ENCODE assay signal across 33 cellular contexts in the genomic region with DNA sequence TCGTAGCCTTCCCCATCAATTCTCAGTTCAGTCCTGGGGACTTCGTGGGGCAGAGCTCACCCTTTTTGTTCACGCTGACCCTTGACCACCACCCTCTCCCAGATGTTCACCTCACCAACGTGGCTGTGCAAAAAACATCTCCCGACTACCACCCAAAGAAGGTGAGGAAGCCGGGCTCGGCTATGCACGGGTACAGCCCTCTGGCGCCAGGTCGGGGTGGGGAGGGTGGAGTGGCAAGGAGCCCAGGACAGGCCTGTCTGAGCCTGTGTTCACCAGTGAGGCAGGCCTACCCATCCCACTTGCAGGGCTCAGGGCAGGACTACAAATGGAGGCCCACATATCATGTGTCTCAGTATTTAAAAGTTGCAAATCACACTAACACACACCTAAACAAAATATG. TPM values are rescaled to one million over a fixed set of nuclear protein-coding genes. Genes with fewer than 3 reads are reported as not detected.
"Had no signal": no experiment of that assay in that cellular context is flagged by ENCODE, and none has a peak within 500 bp of the region (broad histone marks: within the 10 kb centered on the region; RNA-seq: fewer than 3 reads in every experiment).

No MANE protein-coding gene starts in this region.

- H2AFZ ChIP-seq: PC-9 had no signal

- ATAC-seq: activated CD8-positive, alpha-beta T cell treated with anti-CD3 and anti-CD28 coated beads for 36 hours; activated T-cell treated with anti-CD3 and anti-CD28 coated beads, Interleukin-2, amount 50 U/mL, for 72 hours; activated T-helper 17 cell treated with anti-CD3 and anti-CD28 coated beads, Interleukin-2, amount 50 U/mL, for 72 hours had no signal

- DNase-seq: activated CD4-positive, alpha-beta T cell treated with anti-CD3 and anti-CD28 coated beads, Interleukin-2, amount 10 ng/mL, durations not matched to agents 24 days and 14 days; activated CD4-positive, alpha-beta T cell treated with anti-CD3 and anti-CD28 coated beads, Interleukin-2, amount 50 U/mL, for 4 hours; activated CD8-positive, alpha-beta T cell treated with anti-CD3 and anti-CD28 coated beads for 36 hours; activated effector memory CD4-positive, alpha-beta T cell treated with anti-CD3 and anti-CD28 coated beads, Interleukin-2, amount 50 U/mL, for 16 hours; activated naive CD4-positive, alpha-beta T cell; activated naive CD4-positive, alpha-beta T cell treated with anti-CD3 and anti-CD28 coated beads, Interleukin-2, amount 50 U/mL, for 16 hours; activated naive CD8-positive, alpha-beta T cell treated with anti-CD3 and anti-CD28 coated beads for 36 hours; activated T-cell treated with anti-CD3 and anti-CD28 coated beads, Interleukin-2, amount 50 U/mL, for 1 hour; activated T-cell treated with anti-CD3 and anti-CD28 coated beads, Interleukin-2, amount 50 U/mL, for 72 hours; amniotic stem cell; caudate nucleus; Karpas-422; KBM-7; MG63; NCI-H1048; NCI-H1105 treated with DMSO at 0.1 percent for 48 hours; NCI-H1436; NCI-H1694; NCI-H1930; NCI-H2081 treated with DMSO at 0.1 percent for 48 hours; NCI-H510A; NCI-H526; NCI-H748 treated with DMSO at 0.1 percent for 48 hours; NK-92 treated with Interleukin-12 subunit alpha and Interleukin-12 subunit beta, amount 100 ng/mL, for 24 hours; PC-9; SHP77; SJCRH30; T1000 had no signal

- H3K9me3 Mint-ChIP-seq: activated CD4-positive, alpha-beta T cell treated with anti-CD3 and anti-CD28 coated beads, Interleukin-2, amount 10 ng/mL, durations not matched to agents 24 days and 14 days; activated CD8-positive, alpha-beta T cell treated with anti-CD3 and anti-CD28 coated beads for 36 hours; activated naive CD8-positive, alpha-beta T cell treated with anti-CD3 and anti-CD28 coated beads for 36 hours; activated T-cell treated with anti-CD3 and anti-CD28 coated beads, Interleukin-2, amount 50 U/mL, for 72 hours; activated T-helper 17 cell treated with anti-CD3 and anti-CD28 coated beads, Interleukin-2, amount 50 U/mL, for 72 hours had no signal

- H3K4me1 ChIP-seq: ascending aorta had no signal

- H3K36me3 ChIP-seq: ascending aorta, MG63, SJCRH30 had no signal

- H3K27ac Mint-ChIP-seq: activated CD4-positive, alpha-beta T cell treated with anti-CD3 and anti-CD28 coated beads, Interleukin-2, amount 10 ng/mL, durations not matched to agents 24 days and 14 days; activated CD8-positive, alpha-beta T cell treated with anti-CD3 and anti-CD28 coated beads for 36 hours; activated naive CD8-positive, alpha-beta T cell treated with anti-CD3 and anti-CD28 coated beads for 36 hours; activated T-cell treated with anti-CD3 and anti-CD28 coated beads, Interleukin-2, amount 50 U/mL, for 72 hours; activated T-helper 17 cell treated with anti-CD3 and anti-CD28 coated beads, Interleukin-2, amount 50 U/mL, for 72 hours had no signal

- H3K27ac ChIP-seq: ascending aorta, PC-9, SJCRH30, SK-N-MC had no signal

- H3K4me3 Mint-ChIP-seq: activated CD4-positive, alpha-beta T cell treated with anti-CD3 and anti-CD28 coated beads, Interleukin-2, amount 10 ng/mL, durations not matched to agents 24 days and 14 days; activated CD8-positive, alpha-beta T cell treated with anti-CD3 and anti-CD28 coated beads for 36 hours; activated naive CD8-positive, alpha-beta T cell treated with anti-CD3 and anti-CD28 coated beads for 36 hours; activated T-cell treated with anti-CD3 and anti-CD28 coated beads, Interleukin-2, amount 50 U/mL, for 72 hours; activated T-helper 17 cell treated with anti-CD3 and anti-CD28 coated beads, Interleukin-2, amount 50 U/mL, for 72 hours had no signal

- H3K9me3 ChIP-seq: ascending aorta, MG63, SJCRH30 had no signal

- H3K27me3 ChIP-seq: ascending aorta, MG63 had no signal

- H3K4me3 ChIP-seq: ascending aorta, MG63, PC-9, SJCRH30, SK-N-MC had no signal

- H3K4me1 Mint-ChIP-seq: activated CD4-positive, alpha-beta T cell treated with anti-CD3 and anti-CD28 coated beads, Interleukin-2, amount 10 ng/mL, durations not matched to agents 24 days and 14 days; activated naive CD8-positive, alpha-beta T cell treated with anti-CD3 and anti-CD28 coated beads for 36 hours; activated T-helper 17 cell treated with anti-CD3 and anti-CD28 coated beads, Interleukin-2, amount 50 U/mL, for 72 hours had no signal

- H3K36me3 Mint-ChIP-seq: activated naive CD8-positive, alpha-beta T cell treated with anti-CD3 and anti-CD28 coated beads for 36 hours had no signal

- H3K4me2 ChIP-seq: PC-9 had no signal

RNA-seq across cellular contexts. Expression of a gene that starts 34.3 kb away (rescaled TPM):
- total RNA-seq: activated CD4-positive, alpha-beta T cell treated with anti-CD3 and anti-CD28 coated beads, Interleukin-2, amount 10 ng/mL, durations not matched to agents 24 days and 14 days; activated CD8-positive, alpha-beta T cell treated with anti-CD3 and anti-CD28 coated beads for 36 hours; activated T-cell treated with anti-CD3 and anti-CD28 coated beads, Interleukin-2, amount 50 U/mL, for 72 hours; ascending aorta; OCI-LY7; PC-9; T-helper 1 cell treated with Interleukin-12 subunit alpha and Interleukin-12 subunit beta and Interleukin-4 antibody, amounts not matched to agents 30 ng/mL and 1 ng/mL, for 36 hours had no signal
